Comparison of ENCODE assay signal across 24 cellular contexts in the genomic region with DNA sequence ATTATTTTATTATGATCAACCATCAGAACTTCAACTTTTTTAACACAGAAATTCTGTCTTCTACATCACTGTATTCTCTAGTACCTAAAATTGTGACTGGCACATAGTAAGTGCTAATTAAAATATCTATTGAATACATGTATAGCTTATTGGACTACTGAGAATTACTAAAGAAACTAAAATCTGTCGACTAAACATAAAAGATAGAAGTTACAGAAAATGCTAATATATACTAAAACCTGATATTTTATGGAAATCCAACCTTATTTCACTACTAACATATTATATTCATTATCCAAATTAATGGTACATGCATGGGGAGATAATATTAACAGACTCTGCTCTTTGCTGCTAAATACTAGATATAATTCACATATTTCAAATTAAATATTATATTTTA.
"Had no signal": no experiment of that assay in that cellular context is flagged by ENCODE, and none has a peak within 500 bp of the region (broad histone marks: within the 10 kb centered on the region; RNA-seq: fewer than 3 reads in every experiment).

No MANE protein-coding gene starts in this region.

- ATAC-seq: effector memory CD8-positive, alpha-beta T cell; esophagus mucosa; gastrocnemius medialis; heart right ventricle; left cardiac atrium; left lung; left ventricle myocardium superior; lower lobe of right lung; mucosa of descending colon had no signal

- H3K9me3 ChIP-seq: colonic mucosa, esophagus squamous epithelium, gastrocnemius medialis, heart right ventricle, left lung, lower lobe of right lung, mucosa of descending colon had no signal

- H3K4me1 ChIP-seq: colonic mucosa, esophagus squamous epithelium, gastrocnemius medialis, heart right ventricle, left lung, lower lobe of right lung had no signal

- DNase-seq: colonic mucosa; cortex of kidney; effector CD8-positive, alpha-beta T cell; effector memory CD8-positive, alpha-beta T cell; endodermal cell; erythroblast; esophagus squamous epithelium; foreskin fibroblast; foreskin melanocyte; gastrocnemius medialis; glutamatergic neuron; head of caudate nucleus; heart right ventricle; hippocampal formation; left cardiac atrium; left lung; left ventricle myocardium superior; lower lobe of right lung; mesenchymal stem cell; mucosa of descending colon; naive B cell had no signal

- H3K4me3 ChIP-seq: colonic mucosa, esophagus squamous epithelium, gastrocnemius medialis, heart right ventricle, left lung, lower lobe of right lung, mucosa of descending colon had no signal

- FAIRE-seq: keratinocyte had no signal

- H3K27ac ChIP-seq: colonic mucosa, epithelial cell of prostate, esophagus squamous epithelium, gastrocnemius medialis, heart right ventricle, left lung, lower lobe of right lung had no signal

- H3K36me3 ChIP-seq: colonic mucosa, esophagus squamous epithelium, gastrocnemius medialis, heart right ventricle, left lung, lower lobe of right lung had no signal

- H3K27me3 ChIP-seq: colonic mucosa, esophagus squamous epithelium, gastrocnemius medialis, heart right ventricle, left lung had no signal
